1 cellular context compared by ENCODE assay signal in genomic region chr5:10317825-10318682, GRCh38.
TF ChIP-seq lines count a peak whose summit lies in the region.

No MANE protein-coding gene starts in this region.

TF ChIP-seq in K562, 482 proteins besides CTCF, POLR2A, EP300 and RAD21 (continued from another document and continues in another):
- no peak for TF ChIP-seq GTF3C2 (IDR thresholded peaks at IDR 0.05; ENCODE audit: borderline replicate concordance, extremely low read depth, insufficient read length)
- TF ChIP-seq ZKSCAN8 (CRISPR knock-in tag; IDR thresholded peaks at IDR 0.05) = peak; percentile 74
- TF ChIP-seq SMAD1 (IDR thresholded peaks at IDR 0.05; ENCODE audit: low read depth, low read length, partially characterized antibody) = no peak
- 0 out of 2 replicates have a peak, but pooled peaks have one; percentile 63 for TF ChIP-seq ZNF311 (CRISPR knock-in tag; IDR thresholded peaks at IDR 0.05)
- TF ChIP-seq ELF1 (tag; IDR thresholded peaks at IDR 0.05) = no peak
- 0 out of 2 replicates have a peak, but pooled peaks have one; percentile 31 for TF ChIP-seq KLF1 (tag; IDR thresholded peaks at IDR 0.05)
- no peak for TF ChIP-seq NCOA6 (IDR thresholded peaks at IDR 0.05)
- no peak for TF ChIP-seq GTF2A2 (tag; IDR thresholded peaks at IDR 0.05)
- TF ChIP-seq JUND (IDR thresholded peaks at IDR 0.05; ENCODE audit: borderline replicate concordance, low read depth, low read length) = peak; percentile 72
- peak; percentile 36; the same call in 2 of the 3 replicates for TF ChIP-seq JUND (tag; IDR thresholded peaks at IDR 0.05; ENCODE audit: borderline replicate concordance, low read depth, low read length)
- no peak for TF ChIP-seq HSF4 (CRISPR knock-in tag; IDR thresholded peaks at IDR 0.05; ENCODE audit: borderline replicate concordance)
- TF ChIP-seq ZNF589 (CRISPR knock-in tag; IDR thresholded peaks at IDR 0.05; ENCODE audit: low read depth) = no peak
- peak; percentile 15 for TF ChIP-seq TAF9B (IDR thresholded peaks at IDR 0.05; ENCODE audit: partially characterized antibody)
- TF ChIP-seq HES1 (IDR thresholded peaks at IDR 0.05; ENCODE audit: low read depth) = no peak
- peak; percentile 28; the same call in 1 of the 2 replicates for TF ChIP-seq MAX (CRISPR knock-in tag; IDR thresholded peaks at IDR 0.05)
- peak; percentile 94 for TF ChIP-seq ZNF592 (IDR thresholded peaks at IDR 0.05)
- TF ChIP-seq CREB1 (IDR thresholded peaks at IDR 0.05) = no peak
- TF ChIP-seq CREB1 (CRISPR knock-in tag; IDR thresholded peaks at IDR 0.05) = 0 out of 2 replicates have a peak, but pooled peaks have one; percentile 29
- TF ChIP-seq SMARCE1 (IDR thresholded peaks at IDR 0.05) = peak; percentile 65; the same call in 1 of the 2 replicates
- no peak for TF ChIP-seq RBM14 (IDR thresholded peaks at IDR 0.05; ENCODE audit: borderline replicate concordance, insufficient read depth, low read depth, low read length)
- TF ChIP-seq SMARCC2 (IDR thresholded peaks at IDR 0.05; ENCODE audit: low read depth) = 0 out of 2 replicates have a peak, but pooled peaks have one; percentile 41
- no peak for TF ChIP-seq ZFP30 (CRISPR knock-in tag; IDR thresholded peaks at IDR 0.05; ENCODE audit: borderline replicate concordance)
- TF ChIP-seq NONO (IDR thresholded peaks at IDR 0.05; ENCODE audit: low read depth in 2 of 2, low read length in 1 of 2) = no peak
- no peak for TF ChIP-seq CREB5 (CRISPR knock-in tag; IDR thresholded peaks at IDR 0.05)
- peak; percentile 53 for TF ChIP-seq HDAC3 (IDR thresholded peaks at IDR 0.05; ENCODE audit: borderline replicate concordance, partially characterized antibody)
- TF ChIP-seq ZNF197 (CRISPR knock-in tag; IDR thresholded peaks at IDR 0.05; ENCODE audit: low read depth) = 0 out of 2 replicates have a peak, but pooled peaks have one; percentile 22
- TF ChIP-seq NFRKB (IDR thresholded peaks at IDR 0.05; ENCODE audit: low read depth) = peak; percentile 55; the same call in 1 of the 2 replicates
- TF ChIP-seq YBX1 (IDR thresholded peaks at IDR 0.05) = no peak
- no peak for TF ChIP-seq FOXO4 (CRISPR knock-in tag; IDR thresholded peaks at IDR 0.05)
- no peak for TF ChIP-seq THAP12 (CRISPR knock-in tag; IDR thresholded peaks at IDR 0.05)
- peak; percentile 44 for TF ChIP-seq TEAD4 (IDR thresholded peaks at IDR 0.05; ENCODE audit: low read length)
- TF ChIP-seq TEAD4 (CRISPR knock-in tag; IDR thresholded peaks at IDR 0.05; ENCODE audit: borderline replicate concordance) = no peak
- TF ChIP-seq MNT (conservative IDR thresholded peaks at IDR 0.05) = peak; percentile 64 to 66
- 0 out of 2 replicates have a peak, but pooled peaks have one; percentile 9 for TF ChIP-seq PTRF (tag; IDR thresholded peaks at IDR 0.05)
- no peak for TF ChIP-seq ZKSCAN3 (CRISPR knock-in tag; IDR thresholded peaks at IDR 0.05)
- TF ChIP-seq PCBP2 (IDR thresholded peaks at IDR 0.05; ENCODE audit: low read depth, low read length, poor library complexity, severe bottlenecking) = no peak
- 0 out of 2 replicates have a peak, but pooled peaks have one; percentile 8 for TF ChIP-seq CREB3L1 (IDR thresholded peaks at IDR 0.05; ENCODE audit: borderline replicate concordance, low read depth)
- TF ChIP-seq ARID3B (CRISPR knock-in tag; IDR thresholded peaks at IDR 0.05; ENCODE audit: borderline replicate concordance) = no peak
- no peak for TF ChIP-seq HOXB6 (CRISPR knock-in tag; IDR thresholded peaks at IDR 0.05; ENCODE audit: borderline replicate concordance)
- TF ChIP-seq HCFC1 (IDR thresholded peaks at IDR 0.05; ENCODE audit: low read depth, low read length) = 0 out of 2 replicates have a peak, but pooled peaks have one; percentile 18
- no peak for TF ChIP-seq ZNF239 (CRISPR knock-in tag; IDR thresholded peaks at IDR 0.05)
- TF ChIP-seq MXI1 (IDR thresholded peaks at IDR 0.05; ENCODE audit: low read depth, low read length) = no peak
- no peak for TF ChIP-seq E2F1 (CRISPR knock-in tag; IDR thresholded peaks at IDR 0.05)
